In the genomic region with DNA sequence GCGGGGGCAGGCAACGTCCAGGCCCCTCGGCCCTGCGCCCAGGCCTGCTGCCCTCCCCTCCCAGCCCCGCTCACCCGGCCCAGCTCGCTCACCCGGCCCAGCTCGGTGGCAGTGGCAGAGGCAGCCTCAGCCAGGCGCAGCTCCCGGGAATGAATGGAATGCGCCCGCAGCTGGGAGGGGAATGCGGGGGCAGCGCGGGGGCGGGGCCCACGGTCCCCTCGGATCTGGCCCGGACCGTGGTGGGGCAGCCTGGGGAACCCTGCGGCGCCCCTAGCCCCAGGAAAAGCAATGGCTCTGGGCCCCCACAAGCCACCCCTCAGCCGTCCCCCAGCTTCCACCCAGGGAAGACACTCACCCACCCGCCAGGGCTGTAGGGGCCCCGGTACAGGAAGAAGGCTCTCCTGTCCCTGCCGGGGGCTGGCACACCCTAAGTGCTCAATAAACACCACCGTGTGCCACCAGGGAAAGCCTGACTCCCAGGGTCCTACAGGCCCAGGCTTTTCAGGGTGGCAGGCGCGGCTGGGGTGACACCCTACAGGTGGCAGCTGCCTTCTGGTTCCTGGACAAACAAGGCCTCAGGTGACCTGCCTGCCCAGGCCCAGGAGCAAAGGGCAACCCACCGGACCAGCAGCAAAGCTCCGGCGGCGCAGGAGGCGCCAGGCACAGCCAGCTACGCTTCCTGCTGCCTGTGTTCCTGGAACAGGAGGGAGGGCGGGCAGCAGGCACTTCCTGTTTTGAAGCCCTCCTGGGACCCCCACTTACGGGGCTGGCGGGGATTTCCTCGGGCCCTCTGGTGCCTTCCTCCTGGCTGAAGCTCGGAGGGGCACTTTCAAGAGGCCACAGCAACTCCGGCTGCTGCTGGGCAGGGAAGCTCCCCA, we compare ENCODE assay signal across 1 cellular context.
TF ChIP-seq lines count a peak whose summit lies in the region.

No MANE protein-coding gene starts in this region.

TF ChIP-seq in A549, 52 proteins besides CTCF, POLR2A, EP300 and RAD21:
- TF ChIP-seq, protein P1, sequence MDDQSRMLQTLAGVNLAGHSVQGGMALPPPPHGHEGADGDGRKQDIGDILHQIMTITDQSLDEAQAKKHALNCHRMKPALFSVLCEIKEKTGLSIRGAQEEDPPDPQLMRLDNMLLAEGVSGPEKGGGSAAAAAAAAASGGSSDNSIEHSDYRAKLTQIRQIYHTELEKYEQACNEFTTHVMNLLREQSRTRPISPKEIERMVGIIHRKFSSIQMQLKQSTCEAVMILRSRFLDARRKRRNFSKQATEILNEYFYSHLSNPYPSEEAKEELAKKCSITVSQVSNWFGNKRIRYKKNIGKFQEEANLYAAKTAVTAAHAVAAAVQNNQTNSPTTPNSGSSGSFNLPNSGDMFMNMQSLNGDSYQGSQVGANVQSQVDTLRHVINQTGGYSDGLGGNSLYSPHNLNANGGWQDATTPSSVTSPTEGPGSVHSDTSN (IDR thresholded peaks at IDR 0.05): 0 out of 2 replicates have a peak, but pooled peaks have one; percentile 31
- TF ChIP-seq NFE2L2 (conservative IDR thresholded peaks at IDR 0.05; ENCODE audit: low read length): no peak
TF ChIP-seq in A549: peak in this region for 1.
